Comparison of ENCODE assay signal across 12 cellular contexts in genomic region chr1:152515454-152515823, GRCh38. TPM values are rescaled to one million over a fixed set of nuclear protein-coding genes. Genes with fewer than 3 reads are reported as not detected.
DNase-seq lines count a peak whose midpoint lies in the region; ATAC-seq, FAIRE-seq and TF ChIP-seq lines count a peak whose summit lies in the region.
"Had no signal": no experiment of that assay in that cellular context is flagged by ENCODE, and none has a peak within 500 bp of the region (broad histone marks: within the 10 kb centered on the region; RNA-seq: fewer than 3 reads in every experiment).

No MANE protein-coding gene starts in this region.

- in situ Hi-C loops in brain microvascular endothelial cell (cut with HindIII; ENCODE audit: low pct_ligation_motif_present, low sequenced_read_pairs) = no loop called here

- no peak for DNase-seq in heart left ventricle
- no peak for DNase-seq in Right ventricle myocardium inferior (ENCODE audit: missing footprints)
- DNase-seq in brain microvascular endothelial cell = peak; percentile 10
- DNase-seq in left colon = peak in 1 of 2 donors; percentile 8
- no peak for DNase-seq in upper lobe of right lung
- DNase-seq in RCC 7860 (ENCODE audit: low spot score) = no peak
- DNase-seq: AML-193, NCI-H1930 had no signal

- H3K27me3 ChIP-seq in heart left ventricle = peaks cover 9 to 72% (median 35%) of the 10 kb centered on the region in 9 donors
- peaks cover 13% of the 10 kb centered on the region for H3K27me3 ChIP-seq in brain microvascular endothelial cell (replicated peaks)
- H3K27me3 ChIP-seq in upper lobe of right lung = peaks cover 37% of the 10 kb centered on the region

- H3K9me3 ChIP-seq in heart left ventricle (no peaks in the 10 kb centered on the region), upper lobe of right lung (no peaks in the 10 kb centered on the region)

- TF ChIP-seq POLR2A in heart left ventricle (IDR thresholded peaks at IDR 0.05) = no peak

- TF ChIP-seq CTCF in heart left ventricle (IDR thresholded peaks at IDR 0.05) = no peak
- TF ChIP-seq CTCF in brain microvascular endothelial cell (IDR thresholded peaks at IDR 0.05; ENCODE audit: low read depth, low read length, missing control alignments) = no peak
- no peak for TF ChIP-seq CTCF in upper lobe of right lung (IDR thresholded peaks at IDR 0.05)

- H3K27ac ChIP-seq in heart left ventricle (no peak overlapping the region), brain microvascular endothelial cell (no peak overlapping the region), upper lobe of right lung (no peak overlapping the region)

- FAIRE-seq in RCC 7860 (lab: Jason Lieb, UNC) = no peak

- intact Hi-C loops in heart left ventricle (cut with DNase I) (loop anchor here in 1 of 10 donors (5.0 kb wide), 1 partner anchor 203 kb away; no protein-coding TSS in a partner anchor), Right ventricle myocardium inferior (cut with DNase I) (no loop called here), left colon (cut with DNase I, micrococcal nuclease) (no loop called here), upper lobe of right lung (cut with DNase I) (no loop called here)

- H3K36me3 ChIP-seq in heart left ventricle (no peaks in the 10 kb centered on the region), brain microvascular endothelial cell (replicated peaks) (no peaks in the 10 kb centered on the region), upper lobe of right lung (no peaks in the 10 kb centered on the region)

- H3K4me3 ChIP-seq in heart left ventricle = peak overlapping the region in 10 of 12 donors; percentile 16 to 46 (median 24)
- no peak overlapping the region for H3K4me3 ChIP-seq in brain microvascular endothelial cell (ENCODE audit: low read depth, low read length)
- no peak overlapping the region for H3K4me3 ChIP-seq in upper lobe of right lung

- ATAC-seq in heart left ventricle = no peak
- no peak for ATAC-seq in Right ventricle myocardium inferior
- ATAC-seq in left colon = peak; percentile 60
- peak; percentile 29 for ATAC-seq in upper lobe of right lung
- ATAC-seq in HG03354 (IDR thresholded peaks at IDR 0.05; ENCODE audit: poor library complexity, severe bottlenecking, unreplicated experiment) = no peak
- no peak for ATAC-seq in HG02970 (IDR thresholded peaks at IDR 0.05; ENCODE audit: low FRiP score, unreplicated experiment)

- 1 to 6% (median 4%) methylated on average over 6 to 33 of the region's 33 CpGs for WGBS in heart left ventricle, 4 donors

- peaks cover 0 to 10% (median 4%) of the 10 kb centered on the region in 12 donors for H3K4me1 ChIP-seq in heart left ventricle
- H3K4me1 ChIP-seq in upper lobe of right lung = no peaks in the 10 kb centered on the region

RNA-seq across cellular contexts. Expression of gene CRCT1, which starts 1.2 kb away (rescaled TPM):
- not detected for total RNA-seq in heart left ventricle
- polyA plus RNA-seq in heart left ventricle = not detected
- not detected for total RNA-seq in Right ventricle myocardium inferior
- not detected for total RNA-seq in left colon
- total RNA-seq in upper lobe of right lung = not detected
- total RNA-seq: mononuclear cell had no signal
- polyA plus RNA-seq: IgD-negative memory B cell had no signal

RNA-seq across cellular contexts. Expression of gene LCE5A, which starts 4.8 kb away (rescaled TPM):
- not detected for total RNA-seq in heart left ventricle
- not detected for polyA plus RNA-seq in heart left ventricle
- total RNA-seq in Right ventricle myocardium inferior = not detected
- not detected for total RNA-seq in left colon
- total RNA-seq in upper lobe of right lung = not detected
- total RNA-seq: mononuclear cell had no signal
- polyA plus RNA-seq: IgD-negative memory B cell had no signal

RNA-seq across cellular contexts. Expression of gene LCE3E, which starts 51.1 kb away (rescaled TPM):
- not detected for total RNA-seq in heart left ventricle
- not detected for polyA plus RNA-seq in heart left ventricle
- total RNA-seq in Right ventricle myocardium inferior = not detected
- total RNA-seq in left colon = not detected
- not detected for total RNA-seq in upper lobe of right lung
- total RNA-seq: mononuclear cell had no signal
- polyA plus RNA-seq: IgD-negative memory B cell had no signal

Comparison
In these comparisons a context has a peak if more than half of its experiments do, and no peak if none do; other contexts are left out.
1. ATAC-seq: peak in left colon (single experiment) and upper lobe of right lung (single experiment); none in heart left ventricle (0 of 4), Right ventricle myocardium inferior (single experiment), HG03354 (single experiment) and HG02970 (single experiment).
2. H3K4me3 ChIP-seq: peak in heart left ventricle (10 of 12); none in brain microvascular endothelial cell (single experiment) and upper lobe of right lung (single experiment).